ENCODE assay signal across 9 cellular contexts in the genomic region with DNA sequence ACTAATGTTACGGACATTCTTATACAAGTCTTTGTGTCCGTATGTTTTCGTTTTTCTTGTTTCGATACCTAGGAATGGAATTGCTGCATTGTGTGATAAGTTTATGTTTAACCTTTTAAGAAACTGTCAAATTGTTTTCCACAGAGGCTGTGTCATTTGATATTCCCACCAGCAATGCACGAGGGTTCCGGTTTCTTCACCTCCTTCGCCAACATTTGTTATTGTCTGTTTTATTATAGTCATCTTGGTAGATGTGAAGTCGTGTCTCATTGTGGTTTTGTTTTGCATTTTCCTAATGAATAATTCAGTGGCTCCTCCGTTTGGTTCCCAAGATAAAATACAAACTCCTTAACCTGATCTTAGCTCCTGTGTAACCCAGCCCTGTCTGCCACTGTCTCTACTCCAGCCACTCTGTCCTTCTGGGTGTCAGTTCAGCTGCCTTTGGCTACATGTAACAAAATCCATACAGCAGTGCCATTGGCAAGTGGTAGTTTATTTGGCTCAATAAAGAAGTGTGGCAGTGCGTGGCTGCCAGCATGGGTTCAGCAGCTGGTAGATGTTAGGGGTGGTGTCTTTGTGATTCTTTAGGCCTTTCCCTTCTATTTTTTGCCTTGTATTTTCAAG. TPM values are rescaled to one million over a fixed set of nuclear protein-coding genes. Genes with fewer than 3 reads are reported as not detected.
"Had no signal": no experiment of that assay in that cellular context is flagged by ENCODE, and none has a peak within 500 bp of the region (broad histone marks: within the 10 kb centered on the region; RNA-seq: fewer than 3 reads in every experiment).

No MANE protein-coding gene starts in this region.

RNA-seq across cellular contexts. Expression of gene ABCC6, which starts 45.0 kb away (rescaled TPM):
- total RNA-seq: activated B cell treated with CpG ODN at 0.5 μM for 24 hours; activated CD4-positive, alpha-beta memory T cell treated with anti-CD3 and anti-CD28 coated beads for 36 hours; activated CD4-positive, alpha-beta T cell treated with anti-CD3 and anti-CD28 coated beads, Interleukin-2, amount 10 ng/mL, durations not matched to agents 24 days and 14 days; activated CD4-positive, alpha-beta T cell treated with anti-CD3 and anti-CD28 coated beads, Interleukin-2, amount 10 ng/mL, durations not matched to agents 7 days and 5 days; activated CD8-positive, alpha-beta memory T cell treated with anti-CD3 and anti-CD28 coated beads for 36 hours; activated CD8-positive, alpha-beta T cell treated with anti-CD3 and anti-CD28 coated beads for 36 hours; activated CD8-positive, alpha-beta T cell treated with anti-CD3 and anti-CD28 coated beads, Interleukin-2, amount 10 ng/mL, durations not matched to agents 7 days and 5 days; T-helper 17 cell; T-helper 2 cell treated with Interferon-gamma antibody and Interleukin-4, amounts not matched to agents 100 ng/mL and 5 ng/mL, for 36 hours had no signal
